ENCODE assay signal across 18 cellular contexts in genomic region chr20:62174870-62175624, GRCh38. TPM values are rescaled to one million over a fixed set of nuclear protein-coding genes. Genes with fewer than 3 reads are reported as not detected.
"Had no signal": no experiment of that assay in that cellular context is flagged by ENCODE, and none has a peak within 500 bp of the region (broad histone marks: within the 10 kb centered on the region; RNA-seq: fewer than 3 reads in every experiment).

No MANE protein-coding gene starts in this region.

- H3K9me3 ChIP-seq: pancreas, thyroid gland, uterus had no signal

- H3K27me3 Mint-ChIP-seq: activated CD4-positive, alpha-beta T cell treated with anti-CD3 and anti-CD28 coated beads for 36 hours had no signal

- H3K4me1 Mint-ChIP-seq: activated CD4-positive, alpha-beta T cell treated with anti-CD3 and anti-CD28 coated beads for 36 hours had no signal

- DNase-seq: activated CD4-positive, alpha-beta T cell treated with anti-CD3 and anti-CD28 coated beads for 36 hours; activated gamma-delta T cell treated with Interleukin-2 at 50 U/mL for 16 hours; activated T-cell treated with anti-CD3 and anti-CD28 coated beads, Interleukin-2, amount 50 U/mL, for 1 hour; central memory CD4-positive, alpha-beta T cell; cortex of kidney; effector CD8-positive, alpha-beta T cell; hippocampal formation; stimulated activated CD4-positive, alpha-beta T cell treated with anti-CD3 and anti-CD28 coated beads, Interleukin-15, amount 100 ng/mL, for 24 hours; stimulated activated CD4-positive, alpha-beta T cell treated with anti-CD3 and anti-CD28 coated beads, Interleukin-4, amount 100 ng/mL, for 4 hours; thyroid gland; uterus had no signal

- H3K4me1 ChIP-seq: pancreas, thyroid gland, uterus had no signal

- H3K36me3 ChIP-seq: uterus had no signal

- H3K4me3 Mint-ChIP-seq: activated CD4-positive, alpha-beta T cell treated with anti-CD3 and anti-CD28 coated beads for 36 hours had no signal

- H3K4me3 ChIP-seq: pancreas, thyroid gland, uterus had no signal

- H3K27ac ChIP-seq: epithelial cell of prostate, pancreas, thyroid gland, uterus had no signal

- H3K27me3 ChIP-seq: pancreas, thyroid gland, uterus had no signal

- H3K27ac Mint-ChIP-seq: activated CD4-positive, alpha-beta T cell treated with anti-CD3 and anti-CD28 coated beads for 36 hours had no signal

- ATAC-seq: activated CD4-positive, alpha-beta T cell treated with anti-CD3 and anti-CD28 coated beads for 36 hours; pancreas had no signal

RNA-seq across cellular contexts. Expression of gene HRH3, which starts 45.0 kb away (rescaled TPM):
- total RNA-seq: activated CD4-positive, alpha-beta T cell treated with anti-CD3 and anti-CD28 coated beads for 36 hours; activated CD8-positive, alpha-beta memory T cell treated with anti-CD3 and anti-CD28 coated beads for 36 hours; kidney epithelial cell; lower leg skin; mesenteric fat pad; renal cortical epithelial cell; thyroid gland; uterus had no signal
